In the genomic region with DNA sequence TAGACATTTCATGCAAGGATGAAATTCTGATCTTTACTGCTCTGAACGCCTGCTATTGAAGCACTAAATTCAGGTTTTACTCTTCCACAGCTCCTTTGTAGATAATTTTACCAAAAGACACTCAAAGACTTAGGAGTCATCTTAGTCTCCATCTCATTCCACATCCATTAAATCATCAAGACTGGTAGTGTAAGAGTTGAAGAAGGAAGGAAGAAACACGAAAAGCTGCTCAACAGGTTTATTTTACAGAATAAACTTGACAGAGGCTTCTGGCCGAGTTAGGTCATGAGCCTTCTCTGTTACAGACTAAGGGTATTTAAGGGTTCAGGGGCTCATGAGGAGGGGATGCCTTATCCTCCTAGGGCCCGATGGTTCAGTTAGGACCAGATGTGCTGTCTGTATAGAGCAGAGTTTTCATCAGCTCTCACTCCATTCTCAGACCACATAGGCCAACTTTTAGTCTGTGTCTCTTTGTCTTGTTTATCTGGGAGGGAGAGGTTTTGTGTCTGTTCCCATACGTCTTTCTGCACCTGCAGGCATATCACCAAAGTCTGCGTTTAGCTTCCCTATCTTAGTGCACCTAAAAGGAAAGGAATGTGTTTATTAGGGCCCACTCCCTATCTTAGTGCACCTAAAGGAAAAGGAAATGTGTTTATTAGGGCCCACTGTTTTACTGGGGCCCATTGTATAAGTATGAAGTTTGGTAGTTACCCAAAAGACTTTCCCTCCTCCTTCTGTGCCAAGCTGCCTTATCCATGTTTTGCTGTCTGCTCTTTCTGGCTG, we compare ENCODE assay signal across 23 cellular contexts. TPM values are rescaled to one million over a fixed set of nuclear protein-coding genes. Genes with fewer than 3 reads are reported as not detected.
DNase-seq lines count a peak whose midpoint lies in the region; ATAC-seq, FAIRE-seq and TF ChIP-seq lines count a peak whose summit lies in the region.
"Had no signal": no experiment of that assay in that cellular context is flagged by ENCODE, and none has a peak within 500 bp of the region (broad histone marks: within the 10 kb centered on the region; RNA-seq: fewer than 3 reads in every experiment).

No MANE protein-coding gene starts in this region.

- H3K27ac Mint-ChIP-seq in stimulated activated naive CD8-positive, alpha-beta T cell treated with anti-CD3 and anti-CD28 coated beads, Interleukin-15, amount 100 ng/mL, for 72 hours: no peak overlapping the region
- H3K27ac Mint-ChIP-seq: CD4-positive, alpha-beta memory T cell had no signal

- H3K4me1 ChIP-seq in DND-41 (ENCODE audit: insufficient read depth, low read length) (peaks cover 7% of the 10 kb centered on the region; the same call in 1 of the 2 replicates), endothelial cell of umbilical vein (ENCODE audit: control insufficient read depth, extremely low read depth, insufficient read depth, low read length) (peaks cover 22% of the 10 kb centered on the region)
- H3K4me1 ChIP-seq: BLaER1 had no signal

- intact Hi-C loops in endothelial cell of umbilical vein (cut with micrococcal nuclease): loop anchor here (10.0 kb wide), 1 partner anchor 276 kb away; no protein-coding TSS in a partner anchor
- intact Hi-C loops in dorsolateral prefrontal cortex (cut with DNase I): no loop called here
- intact Hi-C loops in head of caudate nucleus (cut with DNase I): no loop called here

- H3K27me3 ChIP-seq in DND-41 (ENCODE audit: insufficient read depth, low read length, poor library complexity) (no peaks in the 10 kb centered on the region), endothelial cell of umbilical vein (ENCODE audit: control insufficient read depth in 2 of 2, insufficient read depth in 2 of 2, low read length in 2 of 2) (no peaks in the 10 kb centered on the region), dorsolateral prefrontal cortex (no peaks in the 10 kb centered on the region)
- H3K27me3 ChIP-seq: BLaER1, MG63 had no signal

- dilution Hi-C loops in endothelial cell of umbilical vein (cut with MboI; ENCODE audit: extremely low pct_ligation_motif_present, low sequenced_read_pairs): no loop called here

- H3K4me3 ChIP-seq in DND-41 (ENCODE audit: low read depth in 1 of 2, low read length in 2 of 2) (no peak overlapping the region), endothelial cell of umbilical vein (replicated peaks in 1 of 3; ENCODE audit: insufficient read depth in 1 of 3, low read depth in 1 of 3, low read length in 3 of 3) (no peak overlapping the region), dorsolateral prefrontal cortex (no peak overlapping the region)
- H3K4me3 ChIP-seq: BLaER1, MG63 had no signal

- no peak for FAIRE-seq in endothelial cell of umbilical vein (lab: Jason Lieb, UNC)
- FAIRE-seq: HepG2 had no signal

- H3K9me1 ChIP-seq in endothelial cell of umbilical vein (replicated peaks; ENCODE audit: control insufficient read depth, extremely low read depth, insufficient read depth, low read length): no peaks in the 10 kb centered on the region

- no peak; the same call in 2 of the 3 replicates for ATAC-seq in DND-41 (ENCODE audit: insufficient read depth, low read depth)
- ATAC-seq in HG03378 (IDR thresholded peaks at IDR 0.05; ENCODE audit: unreplicated experiment): no peak
- no peak for ATAC-seq in stimulated activated naive CD8-positive, alpha-beta T cell treated with anti-CD3 and anti-CD28 coated beads, Interleukin-15, amount 100 ng/mL, for 72 hours
- ATAC-seq: HepG2 had no signal

- H3K9me3 ChIP-seq in DND-41 (ENCODE audit: insufficient read depth, low read length, severe bottlenecking) (no peaks in the 10 kb centered on the region), endothelial cell of umbilical vein (replicated peaks; ENCODE audit: control insufficient read depth, insufficient read depth, low read length) (no peaks in the 10 kb centered on the region)
- H3K9me3 ChIP-seq: BLaER1, MG63 had no signal

- H3K9ac ChIP-seq in DND-41 (ENCODE audit: low read depth, low read length) (no peak overlapping the region), endothelial cell of umbilical vein (replicated peaks; ENCODE audit: extremely low read depth, insufficient read depth, low read length) (no peak overlapping the region)
- H3K9ac ChIP-seq: BLaER1 had no signal

- CTCF ChIA-PET in endothelial cell of umbilical vein (lab: Charles Lee): interaction anchor here (1.4 kb wide), 1 partner anchor 9 kb away, joined by 3 read pairs; no protein-coding TSS in a partner anchor

- no peaks in the 10 kb centered on the region for H3K9me3 Mint-ChIP-seq in stimulated activated naive CD8-positive, alpha-beta T cell treated with anti-CD3 and anti-CD28 coated beads, Interleukin-15, amount 100 ng/mL, for 72 hours

- H3K4me3 Mint-ChIP-seq in stimulated activated naive CD8-positive, alpha-beta T cell treated with anti-CD3 and anti-CD28 coated beads, Interleukin-15, amount 100 ng/mL, for 72 hours: no peak overlapping the region
- H3K4me3 Mint-ChIP-seq: CD4-positive, alpha-beta memory T cell had no signal

- TF ChIP-seq CTCF in DND-41 (IDR thresholded peaks at IDR 0.05; ENCODE audit: borderline replicate concordance, extremely low read depth, low read length, poor library complexity, severe bottlenecking) (no peak), endothelial cell of umbilical vein (IDR thresholded peaks at IDR 0.05; ENCODE audit: extremely low read depth in 1 of 2, insufficient read depth in 1 of 2, low read depth in 1 of 2, low read length in 2 of 2) (no peak), dorsolateral prefrontal cortex (IDR thresholded peaks at IDR 0.05 in 54 of 56, conservative IDR thresholded peaks at IDR 0.05 in 2 of 56; ENCODE audit: low read depth in 1 of 56, partially characterized antibody in 56 of 56) (no peak)

- no peaks in the 10 kb centered on the region for H3K27me3 Mint-ChIP-seq in stimulated activated naive CD8-positive, alpha-beta T cell treated with anti-CD3 and anti-CD28 coated beads, Interleukin-15, amount 100 ng/mL, for 72 hours
- H3K27me3 Mint-ChIP-seq: CD4-positive, alpha-beta memory T cell had no signal

- TF ChIP-seq POLR2A in endothelial cell of umbilical vein (IDR thresholded peaks at IDR 0.05; ENCODE audit: low read depth, low read length): no peak

- H3K4me2 ChIP-seq in DND-41 (ENCODE audit: insufficient read depth, low read length) (no peak overlapping the region), endothelial cell of umbilical vein (ENCODE audit: insufficient read depth, low read length) (no peak overlapping the region)
- H3K4me2 ChIP-seq: BLaER1 had no signal

- H3K36me3 ChIP-seq in DND-41 (ENCODE audit: insufficient read depth, low read length): no peaks in the 10 kb centered on the region
- no peaks in the 10 kb centered on the region for H3K36me3 ChIP-seq in endothelial cell of umbilical vein (ENCODE audit: control insufficient read depth in 2 of 2, extremely low read depth in 1 of 2, insufficient read depth in 2 of 2, low read length in 2 of 2)
- H3K36me3 ChIP-seq: BLaER1, MG63 had no signal

- POLR2A ChIA-PET in endothelial cell of umbilical vein (lab: Charles Lee): no interaction called here

- no peaks in the 10 kb centered on the region for H3K79me2 ChIP-seq in DND-41 (ENCODE audit: insufficient read depth, low read length)
- no peaks in the 10 kb centered on the region for H3K79me2 ChIP-seq in endothelial cell of umbilical vein (ENCODE audit: control insufficient read depth, insufficient read depth, low read length)

- H4K20me1 ChIP-seq in DND-41 (ENCODE audit: insufficient read depth, low read length) (no peaks in the 10 kb centered on the region), endothelial cell of umbilical vein (replicated peaks; ENCODE audit: control insufficient read depth, extremely low read depth, insufficient read depth, low read length) (no peaks in the 10 kb centered on the region)
- H4K20me1 ChIP-seq: BLaER1 had no signal

- BruUV-seq in endothelial cell of umbilical vein (replicated peaks; lab: Mats Ljungman, UMichigan): no TSS peak

- H2AFZ ChIP-seq in DND-41 (ENCODE audit: low read depth, low read length): peak overlapping the region; percentile 3
- no peak overlapping the region for H2AFZ ChIP-seq in endothelial cell of umbilical vein (ENCODE audit: low read depth, low read length)

- no peak for DNase-seq in DND-41
- peak; percentile 3 for DNase-seq in HuH-7.5 (ENCODE audit: low spot score)
- DNase-seq in endothelial cell of umbilical vein (ENCODE audit: low read depth, low spot score): peak; percentile 14
- peak; percentile 34 for DNase-seq in kidney tubule cell (ENCODE audit: low spot score)
- DNase-seq in dorsolateral prefrontal cortex: no peak
- no peak for DNase-seq in head of caudate nucleus
- no peak for DNase-seq in stimulated activated naive CD8-positive, alpha-beta T cell treated with anti-CD3 and anti-CD28 coated beads, Interleukin-15, amount 100 ng/mL, for 72 hours
- DNase-seq: CD4-positive, alpha-beta memory T cell; DMS79; HCEC 1CT; MG63; NCI-H1048; NCI-H1436; NCI-H1930; NCI-H345; NCI-H524 treated with DMSO at 0.1 percent for 48 hours; SW 1271 had no signal

- H3K4me1 Mint-ChIP-seq in stimulated activated naive CD8-positive, alpha-beta T cell treated with anti-CD3 and anti-CD28 coated beads, Interleukin-15, amount 100 ng/mL, for 72 hours: no peaks in the 10 kb centered on the region
- H3K4me1 Mint-ChIP-seq: CD4-positive, alpha-beta memory T cell had no signal

- H3K27ac ChIP-seq in DND-41 (ENCODE audit: low read length) (no peak overlapping the region), endothelial cell of umbilical vein (ENCODE audit: insufficient read depth, low read depth, low read length) (no peak overlapping the region), dorsolateral prefrontal cortex (no peak overlapping the region)
- H3K27ac ChIP-seq: BLaER1, RWPE1 had no signal

TF ChIP-seq in endothelial cell of umbilical vein, 7 proteins besides CTCF, POLR2A, EP300 and RAD21 (continues in another document):
- TF ChIP-seq EZH2 (IDR thresholded peaks at IDR 0.05; ENCODE audit: borderline replicate concordance, low read depth, low read length, severe bottlenecking): no peak
- no peak for TF ChIP-seq GATA2 (IDR thresholded peaks at IDR 0.05; ENCODE audit: insufficient read depth, insufficient read length, low read depth, low read length)
- TF ChIP-seq, protein P1, sequence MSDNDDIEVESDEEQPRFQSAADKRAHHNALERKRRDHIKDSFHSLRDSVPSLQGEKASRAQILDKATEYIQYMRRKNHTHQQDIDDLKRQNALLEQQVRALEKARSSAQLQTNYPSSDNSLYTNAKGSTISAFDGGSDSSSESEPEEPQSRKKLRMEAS (IDR thresholded peaks at IDR 0.05; ENCODE audit: insufficient read depth, insufficient read length): no peak
- TF ChIP-seq POLR2AphosphoS5 (IDR thresholded peaks at IDR 0.05; ENCODE audit: insufficient read depth, low read depth, low read length): no peak

RNA-seq across cellular contexts. Expression of a gene that starts 57.4 kb away (rescaled TPM):
- total RNA-seq in endothelial cell of umbilical vein (not detected in 2 replicates), dorsolateral prefrontal cortex (1 to 10 TPM in 76 of 120 experiments, under 1 TPM in 41, not detected in 3; 0.30 to 4.0 (median 1.2) TPM)
- not detected in 2 replicates for polyA plus RNA-seq in endothelial cell of umbilical vein
- polyA plus RNA-seq in endothelial cell of umbilical vein (2011; cell fraction: cytosol; rRNA removed): not detected in 2 replicates
- polyA plus RNA-seq in endothelial cell of umbilical vein (2011; cell fraction: nucleus; rRNA removed): not detected in 2 replicates
- not detected in 2 replicates for polyA plus RNA-seq in endothelial cell of umbilical vein (2012)
- not detected in 2 replicates for polyA minus RNA-seq in endothelial cell of umbilical vein
- not detected for polyA minus RNA-seq in endothelial cell of umbilical vein (2011; cell fraction: cytosol; rRNA and poly(A)+ RNA removed)
- not detected in 2 replicates for polyA minus RNA-seq in endothelial cell of umbilical vein (2011; cell fraction: nucleus; rRNA and poly(A)+ RNA removed)
- total RNA-seq: G401, HepG2, SK-MEL-5 had no signal
- polyA plus RNA-seq: HepG2 had no signal

Comparison
In these comparisons a context has a peak if more than half of its experiments do, and no peak if none do; other contexts are left out.
1. DNase-seq: peak in HuH-7.5 (single experiment), endothelial cell of umbilical vein (single experiment) and kidney tubule cell (single experiment); none in DND-41 (single experiment), dorsolateral prefrontal cortex (0 of 10), head of caudate nucleus (0 of 42) and stimulated activated naive CD8-positive, alpha-beta T cell treated with anti-CD3 and anti-CD28 coated beads, Interleukin-15, amount 100 ng/mL, for 72 hours (0 of 2).